1 cellular context compared by ENCODE assay signal in the genomic region with DNA sequence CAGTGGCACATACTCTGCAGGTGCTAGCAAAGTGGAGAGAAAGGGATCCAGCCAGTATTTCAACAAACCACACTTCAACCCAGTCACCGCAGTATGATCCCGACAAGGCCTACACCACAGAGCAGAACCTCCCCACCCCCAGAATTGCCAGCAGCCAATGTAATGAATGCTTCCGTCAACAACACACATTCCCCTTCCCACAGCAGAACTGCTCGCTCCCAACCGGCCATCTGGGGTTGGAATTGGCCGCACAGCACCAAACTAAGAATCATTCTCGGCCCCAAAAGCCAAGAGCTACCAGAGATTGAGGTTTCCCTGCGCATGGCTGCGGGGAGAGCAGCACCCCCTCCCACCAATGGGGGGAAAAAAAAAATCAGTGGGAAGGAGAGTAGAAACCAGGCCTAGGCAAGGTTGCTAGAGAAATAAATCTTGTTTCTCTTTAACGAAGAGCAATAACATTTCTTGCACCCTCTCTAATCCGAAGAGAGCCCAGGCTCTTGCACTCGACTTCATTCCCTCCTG.
TF ChIP-seq lines count a peak whose summit lies in the region.

No MANE protein-coding gene starts in this region.

TF ChIP-seq in K562, 482 proteins besides CTCF, POLR2A, EP300 and RAD21 (continued from another document and continues in another):
- TF ChIP-seq, protein P1, sequence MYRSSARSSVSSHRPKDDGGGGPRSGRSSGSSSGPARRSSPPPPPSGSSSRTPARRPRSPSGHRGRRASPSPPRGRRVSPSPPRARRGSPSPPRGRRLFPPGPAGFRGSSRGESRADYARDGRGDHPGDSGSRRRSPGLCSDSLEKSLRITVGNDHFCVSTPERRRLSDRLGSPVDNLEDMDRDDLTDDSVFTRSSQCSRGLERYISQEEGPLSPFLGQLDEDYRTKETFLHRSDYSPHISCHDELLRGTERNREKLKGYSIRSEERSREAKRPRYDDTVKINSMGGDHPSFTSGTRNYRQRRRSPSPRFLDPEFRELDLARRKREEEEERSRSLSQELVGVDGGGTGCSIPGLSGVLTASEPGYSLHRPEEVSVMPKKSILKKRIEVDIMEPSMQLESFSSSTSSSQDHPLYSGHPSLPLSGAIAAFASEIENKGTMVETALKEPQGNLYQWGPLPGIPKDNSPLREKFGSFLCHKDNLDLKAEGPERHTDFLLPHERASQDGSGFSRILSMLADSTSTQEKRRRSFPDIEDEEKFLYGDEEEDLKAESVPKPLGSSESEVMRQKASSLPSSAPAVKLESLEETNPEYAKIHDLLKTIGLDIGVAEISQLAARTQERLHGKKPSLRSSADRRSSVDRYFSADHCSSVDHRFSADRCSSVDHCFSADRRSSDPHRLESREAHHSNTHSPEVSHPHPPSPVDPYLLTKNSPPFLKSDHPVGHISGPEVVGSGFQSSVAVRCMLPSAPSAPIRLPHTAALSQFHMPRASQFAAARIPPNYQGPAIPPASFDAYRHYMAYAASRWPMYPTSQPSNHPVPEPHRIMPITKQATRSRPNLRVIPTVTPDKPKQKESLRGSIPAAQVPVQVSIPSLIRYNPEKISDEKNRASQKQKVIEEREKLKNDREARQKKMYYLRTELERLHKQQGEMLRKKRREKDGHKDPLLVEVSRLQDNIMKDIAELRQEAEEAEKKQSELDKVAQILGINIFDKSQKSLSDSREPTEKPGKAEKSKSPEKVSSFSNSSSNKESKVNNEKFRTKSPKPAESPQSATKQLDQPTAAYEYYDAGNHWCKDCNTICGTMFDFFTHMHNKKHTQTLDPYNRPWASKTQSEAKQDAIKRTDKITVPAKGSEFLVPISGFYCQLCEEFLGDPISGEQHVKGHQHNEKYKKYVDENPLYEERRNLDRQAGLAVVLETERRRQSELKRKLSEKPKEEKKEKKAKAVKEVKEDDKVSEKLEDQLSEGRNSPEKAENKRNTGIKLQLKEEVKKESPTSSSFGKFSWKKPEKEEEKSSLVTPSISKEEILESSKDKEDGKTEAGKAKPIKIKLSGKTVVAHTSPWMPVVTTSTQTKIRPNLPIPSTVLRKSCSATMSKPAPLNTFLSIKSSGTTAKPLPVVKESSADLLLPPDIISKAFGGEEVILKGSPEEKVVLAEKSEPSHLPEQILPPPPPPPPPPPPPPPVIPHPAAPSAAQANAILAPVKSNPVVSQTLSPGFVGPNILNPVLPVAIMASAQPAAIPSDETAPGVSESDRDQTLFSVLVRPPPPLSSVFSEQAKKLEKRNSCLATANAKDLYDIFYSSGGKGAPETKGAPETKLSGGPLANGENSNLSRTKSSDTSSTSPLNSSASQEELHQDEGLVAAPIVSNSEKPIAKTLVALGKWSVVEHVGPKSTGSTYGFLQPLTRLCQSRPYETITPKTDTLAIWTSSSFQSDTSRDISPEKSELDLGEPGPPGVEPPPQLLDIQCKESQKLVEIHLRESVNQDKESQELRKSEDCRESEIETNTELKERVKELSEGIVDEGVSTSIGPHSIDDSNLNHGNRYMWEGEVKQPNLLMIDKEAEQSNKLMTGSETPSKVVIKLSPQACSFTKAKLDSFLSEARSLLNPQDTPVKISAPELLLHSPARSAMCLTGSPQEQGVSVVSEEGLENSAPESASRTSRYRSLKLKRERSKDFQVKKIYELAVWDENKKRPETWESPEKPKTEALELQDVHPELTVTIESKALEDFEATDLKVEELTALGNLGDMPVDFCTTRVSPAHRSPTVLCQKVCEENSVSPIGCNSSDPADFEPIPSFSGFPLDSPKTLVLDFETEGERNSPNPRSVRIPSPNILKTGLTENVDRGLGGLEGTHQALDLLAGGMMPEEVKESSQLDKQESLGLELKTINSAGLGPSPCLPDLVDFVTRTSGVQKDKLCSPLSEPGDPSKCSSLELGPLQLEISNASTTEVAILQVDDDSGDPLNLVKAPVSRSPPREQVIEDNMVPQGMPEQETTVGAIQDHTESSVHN (IDR thresholded peaks at IDR 0.05; ENCODE audit: borderline replicate concordance in 1 of 2, low read depth in 1 of 2): no peak
- TF ChIP-seq, protein P2, sequence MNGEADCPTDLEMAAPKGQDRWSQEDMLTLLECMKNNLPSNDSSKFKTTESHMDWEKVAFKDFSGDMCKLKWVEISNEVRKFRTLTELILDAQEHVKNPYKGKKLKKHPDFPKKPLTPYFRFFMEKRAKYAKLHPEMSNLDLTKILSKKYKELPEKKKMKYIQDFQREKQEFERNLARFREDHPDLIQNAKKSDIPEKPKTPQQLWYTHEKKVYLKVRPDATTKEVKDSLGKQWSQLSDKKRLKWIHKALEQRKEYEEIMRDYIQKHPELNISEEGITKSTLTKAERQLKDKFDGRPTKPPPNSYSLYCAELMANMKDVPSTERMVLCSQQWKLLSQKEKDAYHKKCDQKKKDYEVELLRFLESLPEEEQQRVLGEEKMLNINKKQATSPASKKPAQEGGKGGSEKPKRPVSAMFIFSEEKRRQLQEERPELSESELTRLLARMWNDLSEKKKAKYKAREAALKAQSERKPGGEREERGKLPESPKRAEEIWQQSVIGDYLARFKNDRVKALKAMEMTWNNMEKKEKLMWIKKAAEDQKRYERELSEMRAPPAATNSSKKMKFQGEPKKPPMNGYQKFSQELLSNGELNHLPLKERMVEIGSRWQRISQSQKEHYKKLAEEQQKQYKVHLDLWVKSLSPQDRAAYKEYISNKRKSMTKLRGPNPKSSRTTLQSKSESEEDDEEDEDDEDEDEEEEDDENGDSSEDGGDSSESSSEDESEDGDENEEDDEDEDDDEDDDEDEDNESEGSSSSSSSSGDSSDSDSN (IDR thresholded peaks at IDR 0.05; ENCODE audit: borderline replicate concordance in 1 of 2, low read depth in 2 of 2, low read length in 2 of 2): peak in 1 of 2 experiments; percentile 63; a peak in 1 of 4 replicates
- TF ChIP-seq USF1 (CRISPR knock-in tag; IDR thresholded peaks at IDR 0.05) (no peak), ATF7 (IDR thresholded peaks at IDR 0.05) (peak; percentile 46; the same call in 1 of the 2 replicates), TOE1 (IDR thresholded peaks at IDR 0.05; ENCODE audit: borderline replicate concordance) (peak; percentile 33; the same call in 1 of the 2 replicates), TOE1 (CRISPR knock-in tag; IDR thresholded peaks at IDR 0.05; ENCODE audit: borderline replicate concordance, low read depth) (no peak), ZNF77 (CRISPR knock-in tag; IDR thresholded peaks at IDR 0.05) (no peak), THAP12 (CRISPR knock-in tag; IDR thresholded peaks at IDR 0.05) (no peak), NR2C2 (CRISPR knock-in tag; IDR thresholded peaks at IDR 0.05) (no peak), NR2C2 (tag; IDR thresholded peaks at IDR 0.05) (no peak), SUPT5H (IDR thresholded peaks at IDR 0.05) (0 out of 2 replicates have a peak, but pooled peaks have one; percentile 53), HEY1 (CRISPR knock-in tag; IDR thresholded peaks at IDR 0.05; ENCODE audit: borderline replicate concordance) (no peak), SRSF7 (optimal IDR thresholded peaks at IDR 0.05; ENCODE audit: low read depth, low read length) (no peak), MXD1 (CRISPR knock-in tag; IDR thresholded peaks at IDR 0.05; ENCODE audit: borderline replicate concordance, poor library complexity, severe bottlenecking) (no peak), MYC (IDR thresholded peaks at IDR 0.05; ENCODE audit: low read depth, low read length) (no peak; the same call in 1 of the 2 replicates), MYC (CRISPR knock-in tag; IDR thresholded peaks at IDR 0.05; ENCODE audit: borderline replicate concordance, low read depth) (no peak), GABPB2 (CRISPR knock-in tag; conservative IDR thresholded peaks at IDR 0.05) (no peak), ARHGAP35 (IDR thresholded peaks at IDR 0.05; ENCODE audit: partially characterized antibody) (no peak), CCAR2 (IDR thresholded peaks at IDR 0.05; ENCODE audit: low read depth, low read length) (no peak), RBM17 (IDR thresholded peaks at IDR 0.05; ENCODE audit: borderline replicate concordance, low read depth, low read length) (no peak), OTX1 (CRISPR knock-in tag; IDR thresholded peaks at IDR 0.05) (0 out of 2 replicates have a peak, but pooled peaks have one; percentile 9)
- TF ChIP-seq, protein P3, sequence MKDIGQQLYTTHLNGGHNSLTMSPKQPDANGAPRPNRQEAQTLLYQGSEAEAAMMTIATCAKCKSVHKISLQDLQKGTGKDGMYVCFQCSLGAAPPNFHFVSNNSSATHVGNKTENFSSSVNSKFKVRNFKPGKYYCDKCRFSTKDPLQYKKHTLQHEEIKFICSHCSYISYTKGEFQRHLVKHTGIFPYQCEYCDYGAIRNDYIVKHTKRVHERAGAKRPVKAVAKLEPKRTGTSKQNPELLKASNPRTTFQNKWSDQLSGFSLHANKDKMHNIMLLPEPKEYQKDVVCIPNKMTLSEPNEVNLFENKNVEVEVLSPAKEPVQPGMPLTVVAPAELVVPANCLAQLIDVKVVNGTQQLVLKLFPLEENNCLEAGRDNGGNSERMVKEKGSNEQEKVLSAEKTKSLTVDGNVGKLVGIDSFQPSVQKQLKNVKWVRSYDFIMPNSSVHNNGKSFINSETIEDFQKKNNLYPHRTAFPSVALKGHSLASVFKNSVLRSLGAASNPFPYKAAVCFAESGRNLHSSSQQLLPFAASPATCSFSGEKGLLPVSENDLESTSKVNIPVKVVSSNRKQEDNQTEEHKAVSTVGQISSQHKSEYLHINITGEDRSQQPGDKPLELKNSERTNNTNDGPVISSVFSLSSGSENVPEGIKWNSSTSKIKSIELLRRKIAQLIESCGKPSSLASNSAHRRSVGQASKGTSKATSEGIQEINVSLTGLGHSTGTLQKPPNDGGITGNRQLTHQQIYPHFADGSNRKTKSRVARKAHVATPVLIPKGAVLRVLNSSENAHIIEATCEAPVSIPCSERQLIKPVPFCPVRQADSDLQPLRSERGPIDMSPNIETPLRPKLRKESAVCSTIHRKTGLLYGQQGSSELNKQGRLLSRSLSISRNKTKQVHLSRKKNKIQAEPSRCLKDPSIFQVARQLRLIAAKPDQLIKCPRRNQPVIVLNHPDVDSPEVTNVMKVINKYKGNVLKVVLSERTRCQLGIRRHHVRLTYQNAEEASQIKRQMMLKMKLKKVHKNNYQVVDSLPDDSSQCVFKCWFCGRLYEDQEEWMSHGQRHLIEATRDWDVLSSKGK (CRISPR knock-in tag; IDR thresholded peaks at IDR 0.05): no peak
- TF ChIP-seq, protein P4, sequence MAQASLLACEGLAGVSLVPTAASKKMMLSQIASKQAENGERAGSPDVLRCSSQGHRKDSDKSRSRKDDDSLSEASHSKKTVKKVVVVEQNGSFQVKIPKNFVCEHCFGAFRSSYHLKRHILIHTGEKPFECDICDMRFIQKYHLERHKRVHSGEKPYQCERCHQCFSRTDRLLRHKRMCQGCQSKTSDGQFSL (CRISPR knock-in tag; IDR thresholded peaks at IDR 0.05): peak; percentile 55; the same call in 1 of the 2 replicates
- TF ChIP-seq, protein P4 (tag; IDR thresholded peaks at IDR 0.05): no peak; a peak in 1 of 4 replicates
- TF ChIP-seq, protein P5, sequence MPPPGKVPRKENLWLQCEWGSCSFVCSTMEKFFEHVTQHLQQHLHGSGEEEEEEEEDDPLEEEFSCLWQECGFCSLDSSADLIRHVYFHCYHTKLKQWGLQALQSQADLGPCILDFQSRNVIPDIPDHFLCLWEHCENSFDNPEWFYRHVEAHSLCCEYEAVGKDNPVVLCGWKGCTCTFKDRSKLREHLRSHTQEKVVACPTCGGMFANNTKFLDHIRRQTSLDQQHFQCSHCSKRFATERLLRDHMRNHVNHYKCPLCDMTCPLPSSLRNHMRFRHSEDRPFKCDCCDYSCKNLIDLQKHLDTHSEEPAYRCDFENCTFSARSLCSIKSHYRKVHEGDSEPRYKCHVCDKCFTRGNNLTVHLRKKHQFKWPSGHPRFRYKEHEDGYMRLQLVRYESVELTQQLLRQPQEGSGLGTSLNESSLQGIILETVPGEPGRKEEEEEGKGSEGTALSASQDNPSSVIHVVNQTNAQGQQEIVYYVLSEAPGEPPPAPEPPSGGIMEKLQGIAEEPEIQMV (tag; conservative IDR thresholded peaks at IDR 0.05; ENCODE audit: low read depth): no peak
- TF ChIP-seq, protein P6, sequence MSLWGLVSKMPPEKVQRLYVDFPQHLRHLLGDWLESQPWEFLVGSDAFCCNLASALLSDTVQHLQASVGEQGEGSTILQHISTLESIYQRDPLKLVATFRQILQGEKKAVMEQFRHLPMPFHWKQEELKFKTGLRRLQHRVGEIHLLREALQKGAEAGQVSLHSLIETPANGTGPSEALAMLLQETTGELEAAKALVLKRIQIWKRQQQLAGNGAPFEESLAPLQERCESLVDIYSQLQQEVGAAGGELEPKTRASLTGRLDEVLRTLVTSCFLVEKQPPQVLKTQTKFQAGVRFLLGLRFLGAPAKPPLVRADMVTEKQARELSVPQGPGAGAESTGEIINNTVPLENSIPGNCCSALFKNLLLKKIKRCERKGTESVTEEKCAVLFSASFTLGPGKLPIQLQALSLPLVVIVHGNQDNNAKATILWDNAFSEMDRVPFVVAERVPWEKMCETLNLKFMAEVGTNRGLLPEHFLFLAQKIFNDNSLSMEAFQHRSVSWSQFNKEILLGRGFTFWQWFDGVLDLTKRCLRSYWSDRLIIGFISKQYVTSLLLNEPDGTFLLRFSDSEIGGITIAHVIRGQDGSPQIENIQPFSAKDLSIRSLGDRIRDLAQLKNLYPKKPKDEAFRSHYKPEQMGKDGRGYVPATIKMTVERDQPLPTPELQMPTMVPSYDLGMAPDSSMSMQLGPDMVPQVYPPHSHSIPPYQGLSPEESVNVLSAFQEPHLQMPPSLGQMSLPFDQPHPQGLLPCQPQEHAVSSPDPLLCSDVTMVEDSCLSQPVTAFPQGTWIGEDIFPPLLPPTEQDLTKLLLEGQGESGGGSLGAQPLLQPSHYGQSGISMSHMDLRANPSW (CRISPR knock-in tag; IDR thresholded peaks at IDR 0.05): no peak
